Comparison of ENCODE assay signal across 16 cellular contexts in the genomic region with DNA sequence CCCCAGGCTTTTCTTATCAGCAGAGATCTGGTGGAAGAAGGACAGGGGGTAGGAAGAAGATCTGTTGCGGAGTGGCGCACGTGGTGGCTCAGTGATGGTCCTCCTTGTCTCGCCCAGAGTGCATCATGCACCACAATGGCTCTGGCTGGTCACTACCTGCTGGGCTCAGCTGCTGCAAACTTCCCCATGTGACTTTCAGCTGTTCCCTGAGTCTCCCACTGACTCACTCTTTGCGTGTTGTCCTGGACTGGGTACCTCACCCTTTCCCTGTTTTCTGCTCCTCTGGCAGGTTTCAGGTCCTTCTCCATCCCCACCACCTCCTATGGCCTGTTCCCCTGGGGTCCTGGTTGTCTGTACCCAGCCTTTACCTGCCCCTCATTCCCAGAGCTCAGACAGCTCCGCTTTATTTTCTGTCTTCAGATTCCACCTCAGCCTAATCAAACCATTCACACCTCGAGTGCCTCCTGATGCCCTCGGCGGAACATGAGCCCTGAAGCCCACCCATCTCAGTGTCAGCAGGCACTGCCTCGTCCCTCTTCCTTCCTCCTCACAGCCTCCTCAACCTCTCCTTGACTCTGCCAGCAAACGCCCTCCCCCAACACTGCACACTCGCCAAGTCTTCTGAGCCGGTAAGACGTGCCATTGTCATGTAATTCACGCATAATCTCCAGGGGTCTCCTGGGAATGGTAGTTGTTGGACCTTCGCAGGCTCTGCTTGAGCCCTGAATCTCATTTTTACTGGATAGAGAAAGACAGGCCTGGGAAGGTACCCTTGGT. TPM values are rescaled to one million over a fixed set of nuclear protein-coding genes. Genes with fewer than 3 reads are reported as not detected.
DNase-seq lines count a peak whose midpoint lies in the region; ATAC-seq, FAIRE-seq and TF ChIP-seq lines count a peak whose summit lies in the region.
"Had no signal": no experiment of that assay in that cellular context is flagged by ENCODE, and none has a peak within 500 bp of the region (broad histone marks: within the 10 kb centered on the region; RNA-seq: fewer than 3 reads in every experiment).

No MANE protein-coding gene starts in this region.

- H3K4me1 ChIP-seq in left ventricle myocardium inferior, result peaks cover 26% of the 10 kb centered on the region
- peaks cover 13% of the 10 kb centered on the region for H3K4me1 ChIP-seq in neural progenitor cell

- no peaks in the 10 kb centered on the region for H3K9me3 ChIP-seq in left ventricle myocardium inferior (replicated peaks)
- no peaks in the 10 kb centered on the region for H3K9me3 ChIP-seq in neural progenitor cell (ENCODE audit: low read depth)

- no peaks in the 10 kb centered on the region for H3K9me3 Mint-ChIP-seq in neural progenitor cell

- H3K4me2 ChIP-seq in neural progenitor cell, result peak overlapping the region; percentile 52

- H3K27me3 Mint-ChIP-seq in neural progenitor cell (ENCODE audit: insufficient read depth, low read depth), result peaks cover 4% of the 10 kb centered on the region

- H3K4me1 Mint-ChIP-seq in neural progenitor cell, result peaks cover 18% of the 10 kb centered on the region

- no peak for ATAC-seq in Right ventricle myocardium inferior

- H3K36me3 Mint-ChIP-seq in neural progenitor cell, result no peaks in the 10 kb centered on the region

- no peak for TF ChIP-seq CTCF in left ventricle myocardium inferior (IDR thresholded peaks at IDR 0.05; ENCODE audit: borderline replicate concordance)
- no peak for TF ChIP-seq CTCF in fibroblast of villous mesenchyme (IDR thresholded peaks at IDR 0.05; ENCODE audit: insufficient read depth, low read depth, low read length)
- no peak for TF ChIP-seq CTCF in neural progenitor cell (IDR thresholded peaks at IDR 0.05)

- no peaks in the 10 kb centered on the region for H3K79me2 ChIP-seq in neural progenitor cell (ENCODE audit: low read depth)

- H3K4me3 Mint-ChIP-seq in neural progenitor cell, result peak overlapping the region; percentile 43

- peak; percentile 82 for FAIRE-seq in urothelium cell line (lab: Jason Lieb, UNC)

- DNase-seq in left ventricle myocardium inferior (peak; percentile 16), Right ventricle myocardium inferior (ENCODE audit: missing footprints) (no peak), fibroblast of villous mesenchyme (ENCODE audit: low read depth) (peak; percentile 12), neural progenitor cell (ENCODE audit: low spot score) (peak; percentile 33), urothelium cell line (ENCODE audit: low spot score) (no peak), middle frontal gyrus (ENCODE audit: extremely low spot score, low spot score) (no peak), substantia nigra (lab: John Stamatoyannopoulos, UW) (no peak)
- no peak for DNase-seq in activated CD4-positive, alpha-beta T cell treated with anti-CD3 and anti-CD28 coated beads for 48 hours
- DNase-seq: ACHN; activated CD4-positive, alpha-beta T cell treated with anti-CD3 and anti-CD28 coated beads for 4 hours; activated naive CD4-positive, alpha-beta T cell treated with Interleukin-2 at 50 U/mL for 16 hours; effector CD4-positive, alpha-beta T cell; left cardiac atrium; NCI-H524; stimulated activated naive CD4-positive, alpha-beta T cell treated with Interleukin-2 at 50 U/mL for 16 hours had no signal

- H3K9ac ChIP-seq in neural progenitor cell, result no peak overlapping the region

- H3K27me3 ChIP-seq in left ventricle myocardium inferior (ENCODE audit: low read depth), result no peaks in the 10 kb centered on the region
- no peaks in the 10 kb centered on the region for H3K27me3 ChIP-seq in neural progenitor cell

- intact Hi-C loops in left ventricle myocardium inferior (cut with micrococcal nuclease) (no loop called here), Right ventricle myocardium inferior (cut with DNase I) (loop anchor here (5.0 kb wide), 1 partner anchor 143 kb away; no protein-coding TSS in a partner anchor)

- H3K36me3 ChIP-seq in left ventricle myocardium inferior (peaks cover 27% of the 10 kb centered on the region), neural progenitor cell (no peaks in the 10 kb centered on the region)

- H2AFZ ChIP-seq in neural progenitor cell (replicated peaks), result peak overlapping the region; percentile 72

- H3K27ac ChIP-seq in left ventricle myocardium inferior (replicated peaks), result peak overlapping the region; percentile 74
- H3K27ac ChIP-seq in neural progenitor cell, result no peak overlapping the region
- H3K27ac ChIP-seq in substantia nigra (ENCODE audit: low read depth, low read length, poor library complexity, severe bottlenecking), result no peak overlapping the region

- no peaks in the 10 kb centered on the region for H4K20me1 ChIP-seq in neural progenitor cell (ENCODE audit: low read depth)

- H3F3A ChIP-seq in neural progenitor cell (ENCODE audit: low read depth), result no peaks in the 10 kb centered on the region

- H3K4me3 ChIP-seq in left ventricle myocardium inferior (peak overlapping the region; percentile 66), fibroblast of villous mesenchyme (ENCODE audit: low read depth, low read length) (peak overlapping the region; percentile 2), neural progenitor cell (no peak overlapping the region)

- H3K27ac Mint-ChIP-seq in neural progenitor cell, result peak overlapping the region; percentile 43

RNA-seq across cellular contexts. Expression of gene C1R, which starts 1.8 kb away (rescaled TPM):
- 143 TPM for total RNA-seq in left ventricle myocardium inferior
- total RNA-seq in Right ventricle myocardium inferior, result 227 TPM
- 83.4 and 84.2 TPM in 2 replicates for total RNA-seq in fibroblast of villous mesenchyme
- 3.3 and 8.8 TPM in 2 replicates for total RNA-seq in neural progenitor cell (ENCODE audit: low replicate concordance)

RNA-seq across cellular contexts. Expression of gene C1RL, which starts 18.6 kb away (rescaled TPM):
- total RNA-seq in left ventricle myocardium inferior (8.1 TPM), Right ventricle myocardium inferior (14.4 TPM), fibroblast of villous mesenchyme (30.2 and 34.5 TPM in 2 replicates), neural progenitor cell (ENCODE audit: low replicate concordance) (18.3 and 32.2 TPM in 2 replicates)

RNA-seq across cellular contexts. Expression of gene C1S, which starts 29.9 kb away (rescaled TPM):
- total RNA-seq in left ventricle myocardium inferior (108 TPM), Right ventricle myocardium inferior (153 TPM), fibroblast of villous mesenchyme (127 and 146 TPM in 2 replicates), neural progenitor cell (ENCODE audit: low replicate concordance) (0.56 and 2.1 TPM in 2 replicates)

RNA-seq across cellular contexts. Expression of gene RBP5, which starts 38.3 kb away (rescaled TPM):
- 0.47 TPM for total RNA-seq in left ventricle myocardium inferior
- total RNA-seq in Right ventricle myocardium inferior, result 0.54 TPM
- not detected in 2 replicates for total RNA-seq in fibroblast of villous mesenchyme
- total RNA-seq in neural progenitor cell (ENCODE audit: low replicate concordance), result not detected in 2 replicates
- total RNA-seq: M059J had no signal

RNA-seq across cellular contexts. Expression of gene CLSTN3, which starts 39.8 kb away (rescaled TPM):
- total RNA-seq in left ventricle myocardium inferior (4.6 TPM), Right ventricle myocardium inferior (5.7 TPM), fibroblast of villous mesenchyme (11.3 and 19.0 TPM in 2 replicates), neural progenitor cell (ENCODE audit: low replicate concordance) (24.0 and 36.9 TPM in 2 replicates)

Comparison
In these comparisons a context has a peak if more than half of its experiments do, and no peak if none do; other contexts are left out.
1. DNase-seq: peak in left ventricle myocardium inferior (single experiment), fibroblast of villous mesenchyme (single experiment) and neural progenitor cell (single experiment); none in Right ventricle myocardium inferior (single experiment), urothelium cell line (single experiment), middle frontal gyrus (single experiment), substantia nigra (0 of 49) and activated CD4-positive, alpha-beta T cell treated with anti-CD3 and anti-CD28 coated beads for 48 hours (single experiment).
2. RNA of gene C1S, which starts 29.9 kb away (total RNA-seq): 153 TPM in Right ventricle myocardium inferior (single experiment), 127 to 146 TPM in fibroblast of villous mesenchyme and 108 TPM in left ventricle myocardium inferior (single experiment); 0.56 to 2.1 TPM in neural progenitor cell; every median in the first group is over 10 times any median in the second.